1 cellular context compared by ENCODE assay signal in the genomic region with DNA sequence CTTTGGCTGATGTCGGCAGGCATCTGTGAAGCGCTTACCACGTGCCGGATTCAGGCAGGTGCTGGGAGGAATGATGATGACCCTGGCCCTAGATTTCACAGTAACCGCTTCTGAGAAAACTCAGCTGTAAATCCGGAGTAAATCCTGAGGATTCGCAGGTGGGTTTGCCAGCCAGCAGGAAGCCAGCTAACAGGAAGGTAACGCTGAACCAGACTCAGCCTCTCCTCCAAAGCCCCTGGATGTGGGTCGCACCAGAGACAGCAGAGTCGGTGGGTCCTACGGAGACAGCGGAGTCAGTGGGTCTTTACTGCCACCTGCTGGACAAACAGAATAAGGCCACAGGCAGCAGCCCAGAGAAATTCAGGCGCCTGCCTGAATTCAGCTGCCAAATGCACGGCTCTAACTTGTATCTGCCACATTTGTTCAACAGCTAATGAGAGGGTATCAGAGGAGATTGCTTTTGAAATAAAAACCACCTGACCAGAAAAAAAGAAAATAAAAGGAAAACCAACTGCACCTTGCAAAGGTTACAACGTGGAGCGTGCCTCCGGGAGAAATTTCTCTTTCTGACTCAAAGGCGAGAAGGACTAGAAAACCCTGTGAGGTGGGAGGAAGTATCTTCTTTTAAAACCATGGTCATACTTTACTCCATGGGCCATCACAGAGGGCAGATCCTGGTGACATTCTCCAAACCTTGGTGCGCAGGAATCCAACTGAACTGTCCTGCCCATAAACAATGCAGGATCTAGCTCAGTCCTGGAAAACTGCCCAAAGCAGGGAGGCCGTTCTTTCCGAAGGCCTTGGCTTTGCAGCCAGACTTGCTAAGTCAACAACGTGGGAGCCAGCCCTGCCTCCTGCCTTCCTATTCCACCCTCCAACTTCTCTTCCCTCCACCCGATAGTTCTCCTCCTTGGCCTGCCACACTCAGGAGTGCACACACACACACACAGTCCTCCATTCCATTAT.
A peak's percentile ranks its signal among the peaks of the same experiment; 100 is the strongest.
TF ChIP-seq lines count a peak whose summit lies in the region.

No MANE protein-coding gene starts in this region.

TF ChIP-seq in IMR-90, 13 proteins besides CTCF, POLR2A, EP300 and RAD21:
- TF ChIP-seq MXI1 (IDR thresholded peaks at IDR 0.05; ENCODE audit: borderline replicate concordance, low read depth, low read length) = no peak
- TF ChIP-seq MAZ (IDR thresholded peaks at IDR 0.05; ENCODE audit: borderline replicate concordance, low read depth, low read length) = peak; percentile 22; the same call in 1 of the 2 replicates
- TF ChIP-seq SMC3 (IDR thresholded peaks at IDR 0.05; ENCODE audit: low read depth, low read length) = peak; percentile 98
- TF ChIP-seq CHD1 (IDR thresholded peaks at IDR 0.05; ENCODE audit: low read depth, low read length) = 0 out of 2 replicates have a peak, but pooled peaks have one; percentile 50
- TF ChIP-seq, protein P1, sequence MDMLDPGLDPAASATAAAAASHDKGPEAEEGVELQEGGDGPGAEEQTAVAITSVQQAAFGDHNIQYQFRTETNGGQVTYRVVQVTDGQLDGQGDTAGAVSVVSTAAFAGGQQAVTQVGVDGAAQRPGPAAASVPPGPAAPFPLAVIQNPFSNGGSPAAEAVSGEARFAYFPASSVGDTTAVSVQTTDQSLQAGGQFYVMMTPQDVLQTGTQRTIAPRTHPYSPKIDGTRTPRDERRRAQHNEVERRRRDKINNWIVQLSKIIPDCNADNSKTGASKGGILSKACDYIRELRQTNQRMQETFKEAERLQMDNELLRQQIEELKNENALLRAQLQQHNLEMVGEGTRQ (IDR thresholded peaks at IDR 0.05; ENCODE audit: low read depth, low read length) = 0 out of 2 replicates have a peak, but pooled peaks have one; percentile 13
- TF ChIP-seq RCOR1 (IDR thresholded peaks at IDR 0.05; ENCODE audit: insufficient replicate concordance, low read length) = no peak
